19 cellular contexts compared by ENCODE assay signal in genomic region chr3:129176051-129176450, GRCh38. TPM values are rescaled to one million over a fixed set of nuclear protein-coding genes. Genes with fewer than 3 reads are reported as not detected.
DNase-seq lines count a peak whose midpoint lies in the region; ATAC-seq and TF ChIP-seq lines count a peak whose summit lies in the region.
"Had no signal": no experiment of that assay in that cellular context is flagged by ENCODE, and none has a peak within 500 bp of the region (broad histone marks: within the 10 kb centered on the region; RNA-seq: fewer than 3 reads in every experiment).

No MANE protein-coding gene starts in this region.

- H3K4me3 ChIP-seq in heart right ventricle, result no peak overlapping the region
- H3K4me3 ChIP-seq: lower lobe of right lung, sigmoid colon, upper lobe of left lung had no signal

- peak overlapping the region; percentile 29 for H3K4me3 Mint-ChIP-seq in activated B cell treated with CpG ODN at 0.5 μM for 24 hours
- no peak overlapping the region for H3K4me3 Mint-ChIP-seq in glutamatergic neuron (ENCODE audit: unreplicated experiment)
- H3K4me3 Mint-ChIP-seq in stimulated activated naive CD8-positive, alpha-beta T cell treated with anti-CD3 and anti-CD28 coated beads, Interleukin-15, amount 100 ng/mL, for 72 hours, result peak overlapping the region; percentile 26 to 45
- H3K4me3 Mint-ChIP-seq: endodermal cell, neural crest cell had no signal

- no peak for TF ChIP-seq CTCF in heart right ventricle (IDR thresholded peaks at IDR 0.05)
- no peak for TF ChIP-seq CTCF in activated B cell treated with CpG ODN at 0.5 μM for 24 hours (IDR thresholded peaks at IDR 0.05)
- no peak for TF ChIP-seq CTCF in glutamatergic neuron (IDR thresholded peaks at IDR 0.05; ENCODE audit: partially characterized antibody, unreplicated experiment)

- ATAC-seq in heart right ventricle (peak in 5 of 8 donors; percentile 14 to 54 (median 23)), Right ventricle myocardium superior (ENCODE audit: poor library complexity) (no peak), activated B cell treated with CpG ODN at 0.5 μM for 24 hours (ENCODE audit: low read depth) (no peak)
- ATAC-seq in stimulated activated naive CD8-positive, alpha-beta T cell treated with anti-CD3 and anti-CD28 coated beads, Interleukin-15, amount 100 ng/mL, for 72 hours, result no peak
- ATAC-seq: lower lobe of right lung, SK-N-SH treated with all-trans-retinoic acid at 6 μM for 48 hours had no signal

- H3K36me3 ChIP-seq in heart right ventricle, result peaks cover 0 to 87% (median 10%) of the 10 kb centered on the region in 9 donors

- peak overlapping the region in 5 of 10 donors; percentile 9 to 100 (median 19) for H3K27ac ChIP-seq in heart right ventricle
- H3K27ac ChIP-seq: lower lobe of right lung, VCaP had no signal

- peaks cover 31 to 98% (median 91%) of the 10 kb centered on the region in 9 donors for H3K4me1 ChIP-seq in heart right ventricle

- H3K27ac Mint-ChIP-seq in activated B cell treated with CpG ODN at 0.5 μM for 24 hours (no peak overlapping the region), glutamatergic neuron (ENCODE audit: unreplicated experiment) (peak overlapping the region; percentile 2)
- peak overlapping the region; percentile 29 to 50 for H3K27ac Mint-ChIP-seq in stimulated activated naive CD8-positive, alpha-beta T cell treated with anti-CD3 and anti-CD28 coated beads, Interleukin-15, amount 100 ng/mL, for 72 hours
- H3K27ac Mint-ChIP-seq: endodermal cell had no signal

- H3K9me3 ChIP-seq in heart right ventricle, result no peaks in the 10 kb centered on the region
- H3K9me3 ChIP-seq: lower lobe of right lung, sigmoid colon, upper lobe of left lung had no signal

- H3K36me3 Mint-ChIP-seq in activated B cell treated with CpG ODN at 0.5 μM for 24 hours (ENCODE audit: low read depth) (peaks cover 71% of the 10 kb centered on the region), glutamatergic neuron (ENCODE audit: unreplicated experiment) (no peaks in the 10 kb centered on the region)

- intact Hi-C loops in heart right ventricle (cut with DNase I), result loop anchor here in 1 of 10 donors (5.0 kb wide), 1 partner anchor 71 kb away; the partner anchor contains the start of gene COPG1
- intact Hi-C loops in Right ventricle myocardium superior (cut with DNase I), result no loop called here
- intact Hi-C loops in activated B cell treated with CpG ODN at 0.5 μM for 24 hours (cut with micrococcal nuclease), result no loop called here

- H3K4me1 Mint-ChIP-seq in activated B cell treated with CpG ODN at 0.5 μM for 24 hours, result peaks cover 78% of the 10 kb centered on the region
- H3K4me1 Mint-ChIP-seq in glutamatergic neuron (ENCODE audit: low read depth, unreplicated experiment), result peaks cover 14% of the 10 kb centered on the region
- H3K4me1 Mint-ChIP-seq in stimulated activated naive CD8-positive, alpha-beta T cell treated with anti-CD3 and anti-CD28 coated beads, Interleukin-15, amount 100 ng/mL, for 72 hours, result peaks cover 69% of the 10 kb centered on the region

- CTCF ChIA-PET in activated B cell treated with CpG ODN at 0.5 μM for 24 hours (lab: Charles Lee), result interaction anchor here (1.6 kb wide), 1 partner anchor 14 kb away, joined by 4 read pairs; no protein-coding TSS in a partner anchor

- H3K9me3 Mint-ChIP-seq in activated B cell treated with CpG ODN at 0.5 μM for 24 hours (no peaks in the 10 kb centered on the region), glutamatergic neuron (ENCODE audit: unreplicated experiment) (peaks cover 1% of the 10 kb centered on the region)
- no peaks in the 10 kb centered on the region for H3K9me3 Mint-ChIP-seq in stimulated activated naive CD8-positive, alpha-beta T cell treated with anti-CD3 and anti-CD28 coated beads, Interleukin-15, amount 100 ng/mL, for 72 hours
- H3K9me3 Mint-ChIP-seq: endodermal cell, neural crest cell had no signal

- no peaks in the 10 kb centered on the region for H3K27me3 ChIP-seq in heart right ventricle
- H3K27me3 ChIP-seq: sigmoid colon, upper lobe of left lung had no signal

- POLR2A ChIA-PET in activated B cell treated with CpG ODN at 0.5 μM for 24 hours (lab: Charles Lee), result interaction anchor here (1.2 kb wide), 1 partner anchor 58 kb away, joined by 4 read pairs; no protein-coding TSS in a partner anchor

- 33 to 45% methylated on average over 1 of the region's 1 CpG for WGBS in heart right ventricle, 2 donors

- DNase-seq in heart right ventricle, result no peak
- DNase-seq in Right ventricle myocardium superior, result no peak
- no peak for DNase-seq in activated B cell treated with CpG ODN at 0.5 μM for 24 hours
- DNase-seq in glutamatergic neuron, result no peak
- DNase-seq in stimulated activated naive CD8-positive, alpha-beta T cell treated with anti-CD3 and anti-CD28 coated beads, Interleukin-15, amount 100 ng/mL, for 72 hours, result no peak
- no peak for DNase-seq in SW 1271 (lab: John Stamatoyannopoulos, UW)
- DNase-seq in occipital lobe (lab: John Stamatoyannopoulos, UW), result no peak
- DNase-seq in NOMO-1 treated with dmso at 0.1 percent for 144 hours (lab: John Stamatoyannopoulos, UW; ENCODE audit: unreplicated experiment), result no peak
- DNase-seq: DMS153; endodermal cell; lower lobe of right lung; NCI-H146; NCI-H446; sigmoid colon; stimulated activated CD4-positive, alpha-beta T cell treated with anti-CD3 and anti-CD28 coated beads, Interleukin-4, amount 100 ng/mL, for 24 hours; upper lobe of left lung had no signal

- H3K27me3 Mint-ChIP-seq in activated B cell treated with CpG ODN at 0.5 μM for 24 hours (no peaks in the 10 kb centered on the region), glutamatergic neuron (ENCODE audit: unreplicated experiment) (peaks cover 1% of the 10 kb centered on the region)
- H3K27me3 Mint-ChIP-seq in stimulated activated naive CD8-positive, alpha-beta T cell treated with anti-CD3 and anti-CD28 coated beads, Interleukin-15, amount 100 ng/mL, for 72 hours, result no peaks in the 10 kb centered on the region

RNA-seq across cellular contexts. Expression of gene CNBP, which starts 7.6 kb away (rescaled TPM):
- 100 to 1,000 TPM; 438 to 594 (median 487) TPM for total RNA-seq in heart right ventricle
- polyA plus RNA-seq in heart right ventricle, result 100 to 1,000 TPM; 324 to 372 TPM
- 476 TPM for total RNA-seq in Right ventricle myocardium superior
- 281 and 303 TPM in 2 replicates for total RNA-seq in activated B cell treated with CpG ODN at 0.5 μM for 24 hours
- 177 TPM for total RNA-seq in glutamatergic neuron (ENCODE audit: unreplicated experiment)
- total RNA-seq in occipital lobe, result 169 TPM

RNA-seq across cellular contexts. Expression of gene ISY1, which starts 15.2 kb away (rescaled TPM):
- 10 to 100 TPM; 26.7 to 35.4 (median 29.7) TPM for total RNA-seq in heart right ventricle
- 10 to 100 TPM; 15.9 to 24.0 TPM for polyA plus RNA-seq in heart right ventricle
- 28.0 TPM for total RNA-seq in Right ventricle myocardium superior
- total RNA-seq in activated B cell treated with CpG ODN at 0.5 μM for 24 hours, result 47.7 and 52.9 TPM in 2 replicates
- 18.2 TPM for total RNA-seq in glutamatergic neuron (ENCODE audit: unreplicated experiment)
- total RNA-seq in occipital lobe, result 16.8 TPM

RNA-seq across cellular contexts. Expression of gene RAB43, which starts 54.4 kb away (rescaled TPM):
- total RNA-seq in heart right ventricle (1 to 10 TPM in 9 of 10 donors, under 1 TPM in 1; 0.96 to 8.2 (median 4.1) TPM), Right ventricle myocardium superior (5.1 TPM), activated B cell treated with CpG ODN at 0.5 μM for 24 hours (9.8 and 12.8 TPM in 2 replicates), glutamatergic neuron (ENCODE audit: unreplicated experiment) (2.3 TPM), occipital lobe (3.3 TPM)
- polyA plus RNA-seq in heart right ventricle, result 1 to 10 TPM; 2.5 to 4.0 TPM

Comparison
In these comparisons a context has a peak if more than half of its experiments do, and no peak if none do; other contexts are left out.
1. ATAC-seq: peak in heart right ventricle (5 of 8); none in Right ventricle myocardium superior (single experiment), activated B cell treated with CpG ODN at 0.5 μM for 24 hours (single experiment) and stimulated activated naive CD8-positive, alpha-beta T cell treated with anti-CD3 and anti-CD28 coated beads, Interleukin-15, amount 100 ng/mL, for 72 hours (single experiment).